10 cellular contexts compared by ENCODE assay signal in genomic region chr18:9337875-9338274, GRCh38. TPM values are rescaled to one million over a fixed set of nuclear protein-coding genes. Genes with fewer than 3 reads are reported as not detected.
DNase-seq lines count a peak whose midpoint lies in the region; ATAC-seq lines count a peak whose summit lies in the region.
"Had no signal": no experiment of that assay in that cellular context is flagged by ENCODE, and none has a peak within 500 bp of the region (broad histone marks: within the 10 kb centered on the region; RNA-seq: fewer than 3 reads in every experiment).

No MANE protein-coding gene starts in this region.

- peak; percentile 52 for DNase-seq in GDM1 (lab: John Stamatoyannopoulos, UW)
- peak; percentile 51 for DNase-seq in SKM-1 treated with dmso at 0.1 percent for 144 hours (lab: John Stamatoyannopoulos, UW; ENCODE audit: unreplicated experiment)
- peak; percentile 51 for DNase-seq in foreskin melanocyte
- DNase-seq in left cardiac atrium: no peak
- DNase-seq in stimulated activated naive CD4-positive, alpha-beta T cell (lab: John Stamatoyannopoulos, UW): no peak
- DNase-seq: activated CD4-positive, alpha-beta T cell treated with anti-CD3 and anti-CD28 coated beads for 48 hours; NCI-H1694 treated with DMSO at 0.1 percent for 48 hours had no signal

- intact Hi-C loops in left cardiac atrium (cut with DNase I): no loop called here

- peak; percentile 38 for ATAC-seq in HG02870 (IDR thresholded peaks at IDR 0.05; ENCODE audit: unreplicated experiment)
- no peak for ATAC-seq in HG03095 (IDR thresholded peaks at IDR 0.05; ENCODE audit: unreplicated experiment)
- ATAC-seq in left cardiac atrium: no peak
- ATAC-seq in GM21576 (IDR thresholded peaks at IDR 0.05; ENCODE audit: unreplicated experiment): no peak

RNA-seq across cellular contexts. Expression of gene TWSG1, which starts 3.3 kb away (rescaled TPM):
- total RNA-seq in left cardiac atrium: 10 to 100 TPM; 15.1 to 15.4 TPM

Comparison
In these comparisons a context has a peak if more than half of its experiments do, and no peak if none do; other contexts are left out.
1. DNase-seq: peak in GDM1 (single experiment), SKM-1 treated with dmso at 0.1 percent for 144 hours (single experiment) and foreskin melanocyte (single experiment); none in left cardiac atrium (single experiment) and stimulated activated naive CD4-positive, alpha-beta T cell (0 of 6).